7 cellular contexts compared by ENCODE assay signal in genomic region chr12:4539167-4539870, GRCh38. TPM values are rescaled to one million over a fixed set of nuclear protein-coding genes. Genes with fewer than 3 reads are reported as not detected.
A peak's percentile ranks its signal among the peaks of the same experiment; 100 is the strongest.
DNase-seq lines count a peak whose midpoint lies in the region; ATAC-seq and TF ChIP-seq lines count a peak whose summit lies in the region.

No MANE protein-coding gene starts in this region.

- H3K9me3 Mint-ChIP-seq in stimulated activated memory B cell treated with anti-CD40 and anti-IgM and Interleukin-4, amounts not matched to agents 10 μg/mL and 1 μg/mL and 100 μg/mL, for 72 hours = no peaks in the 10 kb centered on the region

- ATAC-seq in right cardiac atrium = no peak
- no peak for ATAC-seq in stimulated activated memory B cell treated with anti-CD40 and anti-IgM and Interleukin-4, amounts not matched to agents 10 μg/mL and 1 μg/mL and 100 μg/mL, for 72 hours
- ATAC-seq in GM18870 (IDR thresholded peaks at IDR 0.05; ENCODE audit: unreplicated experiment) = no peak
- no peak for ATAC-seq in GM19452 (IDR thresholded peaks at IDR 0.05; ENCODE audit: unreplicated experiment)
- ATAC-seq in HG02840 (IDR thresholded peaks at IDR 0.05; ENCODE audit: low FRiP score, unreplicated experiment) = no peak

- DNase-seq in SW480 (ENCODE audit: low spot score) (peak; percentile 26), right cardiac atrium (no peak)

- 13% methylated on average over 16 of the region's 16 CpGs for WGBS in right cardiac atrium

- H3K27me3 Mint-ChIP-seq in stimulated activated memory B cell treated with anti-CD40 and anti-IgM and Interleukin-4, amounts not matched to agents 10 μg/mL and 1 μg/mL and 100 μg/mL, for 72 hours = no peaks in the 10 kb centered on the region

- H3K9me3 ChIP-seq in HEK293 (ENCODE audit: control insufficient read depth, insufficient read depth, low read depth, low read length) = no peaks in the 10 kb centered on the region
- H3K9me3 ChIP-seq in right cardiac atrium (ENCODE audit: control insufficient read depth, low read length) = no peaks in the 10 kb centered on the region

- peaks cover 23% of the 10 kb centered on the region for H3K4me1 Mint-ChIP-seq in stimulated activated memory B cell treated with anti-CD40 and anti-IgM and Interleukin-4, amounts not matched to agents 10 μg/mL and 1 μg/mL and 100 μg/mL, for 72 hours

- H3K27me3 ChIP-seq in right cardiac atrium (ENCODE audit: control insufficient read depth, insufficient read depth) = no peaks in the 10 kb centered on the region

- H3K27ac Mint-ChIP-seq in stimulated activated memory B cell treated with anti-CD40 and anti-IgM and Interleukin-4, amounts not matched to agents 10 μg/mL and 1 μg/mL and 100 μg/mL, for 72 hours = peak overlapping the region; percentile 95

- TF ChIP-seq CTCF in HEK293 (tag by site-specific recombination; IDR thresholded peaks at IDR 0.05) = no peak

- intact Hi-C loops in right cardiac atrium (cut with DNase I) = loop anchor here in 2 of 4 donors (5.0 kb wide), 2 partner anchors 187 to 667 kb away; partner anchors contain the start of gene PARP11 (in 1 of the 2)

- H3K4me1 ChIP-seq in HEK293 (ENCODE audit: control insufficient read depth, insufficient read depth, low read length) = peaks cover 12% of the 10 kb centered on the region
- no peaks in the 10 kb centered on the region for H3K4me1 ChIP-seq in right cardiac atrium (ENCODE audit: control insufficient read depth, insufficient read depth, low read length)

- H3K27ac ChIP-seq in HEK293 (ENCODE audit: extremely low read depth, low read depth, low read length) = peak overlapping the region; percentile 94
- no peak overlapping the region for H3K27ac ChIP-seq in right cardiac atrium (ENCODE audit: low read length)

- POLR2A ChIA-PET in HEK293 (lab: Yijun Ruan, JAX) = no interaction called here

- CTCF ChIA-PET in HEK293 (lab: Yijun Ruan, JAX) = interaction anchor here (0.6 kb wide), 1 partner anchor 85 kb away, joined by 3 read pairs; no protein-coding TSS in a partner anchor

- H3K4me3 ChIP-seq in HEK293 (ENCODE audit: low read depth, low read length) = peak overlapping the region; percentile 91
- peak overlapping the region; percentile 100 for H3K4me3 ChIP-seq in right cardiac atrium (ENCODE audit: low read length)

- peak overlapping the region; percentile 86 for H3K4me3 Mint-ChIP-seq in stimulated activated memory B cell treated with anti-CD40 and anti-IgM and Interleukin-4, amounts not matched to agents 10 μg/mL and 1 μg/mL and 100 μg/mL, for 72 hours

- peaks cover 37 to 39% of the 10 kb centered on the region in 2 experiments for H3K36me3 ChIP-seq in HEK293 (ENCODE audit: control insufficient read depth in 2 of 2, insufficient read depth in 1 of 2, low read length in 2 of 2)

- peaks cover 14% of the 10 kb centered on the region for H3K36me3 Mint-ChIP-seq in stimulated activated memory B cell treated with anti-CD40 and anti-IgM and Interleukin-4, amounts not matched to agents 10 μg/mL and 1 μg/mL and 100 μg/mL, for 72 hours

TF ChIP-seq in HEK293, 187 proteins besides CTCF, POLR2A, EP300 and RAD21:
- TF ChIP-seq HOXD13 (CRISPR knock-in tag; IDR thresholded peaks at IDR 0.05; ENCODE audit: borderline replicate concordance) (no peak), ZNF335 (tag by site-specific recombination; conservative IDR thresholded peaks at IDR 0.05) (0 out of 2 replicates have a peak, but pooled peaks have one; percentile 26)

RNA-seq across cellular contexts. Expression of gene RAD51AP1, which starts 0.6 kb away (rescaled TPM):
- total RNA-seq in right cardiac atrium = 1 to 10 TPM in 3 of 4 donors, under 1 TPM in 1; 0.28 to 1.9 (median 1.5) TPM
- polyA plus RNA-seq in right cardiac atrium = 0.52 TPM

RNA-seq across cellular contexts. Expression of gene DYRK4, which starts 22.7 kb away (rescaled TPM):
- total RNA-seq in right cardiac atrium = 10 to 100 TPM; 31.1 to 40.0 (median 32.3) TPM
- polyA plus RNA-seq in right cardiac atrium = 50.4 TPM
